8 cellular contexts compared by ENCODE assay signal in the genomic region with DNA sequence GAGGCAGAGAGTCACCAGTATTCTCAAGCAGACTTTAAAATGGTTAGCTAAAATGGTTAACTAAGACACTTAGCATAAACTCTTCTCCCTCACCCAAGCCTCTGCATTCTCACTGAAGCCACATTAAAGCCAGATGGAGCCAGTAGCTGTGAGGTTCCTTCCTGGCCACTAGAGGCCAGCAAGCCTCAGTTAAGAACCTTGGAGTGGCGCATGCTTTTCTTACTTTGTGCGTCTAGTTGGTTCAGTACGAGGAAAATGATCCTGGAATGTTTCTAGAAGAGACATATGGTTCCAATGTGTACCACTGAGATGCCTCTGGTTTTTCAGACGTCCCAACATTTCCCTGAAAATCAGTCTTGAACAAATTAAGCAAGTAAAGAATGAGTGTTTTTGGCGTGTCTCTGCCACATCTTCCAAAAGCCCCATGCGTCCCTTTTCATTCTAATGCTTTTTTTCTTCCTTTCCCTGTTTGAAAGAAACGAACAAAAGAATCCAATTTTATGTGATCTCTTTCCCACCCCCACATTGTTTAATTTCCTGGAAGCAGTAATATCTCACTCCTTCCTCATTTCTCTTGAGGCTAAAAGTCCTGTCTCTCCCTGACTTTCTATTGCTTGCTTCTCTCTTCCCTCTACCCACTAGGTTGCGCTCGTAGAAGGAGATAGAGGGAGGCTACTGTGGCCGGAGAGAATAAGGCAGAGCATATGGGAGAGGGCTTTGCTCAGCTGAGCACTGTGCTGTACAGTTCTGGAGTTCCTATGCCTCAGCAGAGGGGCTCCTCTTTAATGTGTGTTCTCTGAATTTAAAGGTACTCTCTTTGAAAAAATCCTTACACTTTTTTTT.
DNase-seq lines count a peak whose midpoint lies in the region; ATAC-seq and TF ChIP-seq lines count a peak whose summit lies in the region.

No MANE protein-coding gene starts in this region.

- TF ChIP-seq CTCF in CD14-positive monocyte (IDR thresholded peaks at IDR 0.05) (peak; percentile 71), parathyroid adenoma (IDR thresholded peaks at IDR 0.05) (peak; percentile 42)

- H3K27ac ChIP-seq in parathyroid adenoma, result no peak overlapping the region

- H3K36me3 Mint-ChIP-seq in CD14-positive monocyte, result no peaks in the 10 kb centered on the region
- no peaks in the 10 kb centered on the region for H3K36me3 Mint-ChIP-seq in activated T-helper 1 cell treated with anti-CD3 and anti-CD28 coated beads, Interleukin-12 subunit alpha, Interleukin-12 subunit beta, Interleukin-2, Interleukin-4 antibody, amounts not matched to agents 30 ng/mL and 10 ng/mL and 1 ng/mL, durations not matched to agents 14 hours and 24 hours and 36 hours (ENCODE audit: low read depth)

- peak overlapping the region in 2 of 7 donors; percentile 5 to 37 for H3K27ac Mint-ChIP-seq in CD14-positive monocyte
- H3K27ac Mint-ChIP-seq in activated T-helper 1 cell treated with anti-CD3 and anti-CD28 coated beads, Interleukin-12 subunit alpha, Interleukin-12 subunit beta, Interleukin-2, Interleukin-4 antibody, amounts not matched to agents 30 ng/mL and 10 ng/mL and 1 ng/mL, durations not matched to agents 14 hours and 24 hours and 36 hours, result peak overlapping the region; percentile 61

- peak overlapping the region; percentile 71 to 87 for H3K4me3 Mint-ChIP-seq in CD14-positive monocyte
- H3K4me3 Mint-ChIP-seq in activated T-helper 1 cell treated with anti-CD3 and anti-CD28 coated beads, Interleukin-12 subunit alpha, Interleukin-12 subunit beta, Interleukin-2, Interleukin-4 antibody, amounts not matched to agents 30 ng/mL and 10 ng/mL and 1 ng/mL, durations not matched to agents 14 hours and 24 hours and 36 hours, result peak overlapping the region; percentile 79

- H3K36me3 ChIP-seq in parathyroid adenoma (ENCODE audit: control insufficient read depth, insufficient read depth, low read length), result no peaks in the 10 kb centered on the region

- no peak overlapping the region for H3K9ac ChIP-seq in parathyroid adenoma

- no peaks in the 10 kb centered on the region for H3K9me3 Mint-ChIP-seq in CD14-positive monocyte
- no peaks in the 10 kb centered on the region for H3K9me3 Mint-ChIP-seq in activated T-helper 1 cell treated with anti-CD3 and anti-CD28 coated beads, Interleukin-12 subunit alpha, Interleukin-12 subunit beta, Interleukin-2, Interleukin-4 antibody, amounts not matched to agents 30 ng/mL and 10 ng/mL and 1 ng/mL, durations not matched to agents 14 hours and 24 hours and 36 hours

- intact Hi-C loops in CD14-positive monocyte (cut with micrococcal nuclease), result loop anchor here in 1 of 2 donors (10.0 kb wide), 1 partner anchor 337 kb away; no protein-coding TSS in a partner anchor
- intact Hi-C loops in activated T-helper 1 cell treated with anti-CD3 and anti-CD28 coated beads, Interleukin-12 subunit alpha, Interleukin-12 subunit beta, Interleukin-2, Interleukin-4 antibody, amounts not matched to agents 30 ng/mL and 10 ng/mL and 1 ng/mL, durations not matched to agents 14 hours and 24 hours and 36 hours (cut with micrococcal nuclease), result loop anchor here (1.0 to 10.0 kb wide), 4 partner anchors 163 to 686 kb away; no protein-coding TSS in a partner anchor

- no peaks in the 10 kb centered on the region for H3K9me3 ChIP-seq in parathyroid adenoma (ENCODE audit: control insufficient read depth, low read length)

- peak overlapping the region; percentile 72 for H2AFZ ChIP-seq in parathyroid adenoma

- H3K4me1 ChIP-seq in parathyroid adenoma, result no peaks in the 10 kb centered on the region

- ATAC-seq in GM18520 (IDR thresholded peaks at IDR 0.05; ENCODE audit: unreplicated experiment) (peak; percentile 89), HG02970 (IDR thresholded peaks at IDR 0.05; ENCODE audit: low FRiP score, unreplicated experiment) (peak; percentile 94)

- H3K27me3 ChIP-seq in parathyroid adenoma (ENCODE audit: control insufficient read depth, insufficient read depth, low read length), result no peaks in the 10 kb centered on the region

- peaks cover 12% of the 10 kb centered on the region for H3K4me1 Mint-ChIP-seq in CD14-positive monocyte
- H3K4me1 Mint-ChIP-seq in activated T-helper 1 cell treated with anti-CD3 and anti-CD28 coated beads, Interleukin-12 subunit alpha, Interleukin-12 subunit beta, Interleukin-2, Interleukin-4 antibody, amounts not matched to agents 30 ng/mL and 10 ng/mL and 1 ng/mL, durations not matched to agents 14 hours and 24 hours and 36 hours (ENCODE audit: low read depth), result peaks cover 18% of the 10 kb centered on the region

- H3K27me3 Mint-ChIP-seq in CD14-positive monocyte (ENCODE audit: low read depth in 3 of 3), result peaks cover 0 to 2% (median 2%) of the 10 kb centered on the region in 3 donors
- peaks cover 6% of the 10 kb centered on the region for H3K27me3 Mint-ChIP-seq in activated T-helper 1 cell treated with anti-CD3 and anti-CD28 coated beads, Interleukin-12 subunit alpha, Interleukin-12 subunit beta, Interleukin-2, Interleukin-4 antibody, amounts not matched to agents 30 ng/mL and 10 ng/mL and 1 ng/mL, durations not matched to agents 14 hours and 24 hours and 36 hours (ENCODE audit: insufficient read depth)

- peak overlapping the region; percentile 69 for H3K4me2 ChIP-seq in parathyroid adenoma (ENCODE audit: low read length)

- H3K79me2 ChIP-seq in parathyroid adenoma, result no peaks in the 10 kb centered on the region

- peak overlapping the region; percentile 31 for H3K4me3 ChIP-seq in parathyroid adenoma (ENCODE audit: low read depth, low read length)

- DNase-seq in CD14-positive monocyte (ENCODE audit: low spot score) (no peak), NCI-H226 (peak; percentile 13), globus pallidus (ENCODE audit: low spot score) (peak; percentile 0), NCI-H2196 treated with DMSO at 0.1 percent for 48 hours (lab: John Stamatoyannopoulos, UW; ENCODE audit: unreplicated experiment) (no peak)
- peak; percentile 7 for DNase-seq in activated T-helper 1 cell treated with anti-CD3 and anti-CD28 coated beads, Interleukin-12 subunit alpha, Interleukin-12 subunit beta, Interleukin-2, Interleukin-4 antibody, amounts not matched to agents 30 ng/mL and 10 ng/mL and 1 ng/mL, durations not matched to agents 14 hours and 24 hours and 36 hours (ENCODE audit: low spot score)

Comparison
In these comparisons a context has a peak if more than half of its experiments do, and no peak if none do; other contexts are left out.
1. DNase-seq: peak in NCI-H226 (single experiment), activated T-helper 1 cell treated with anti-CD3 and anti-CD28 coated beads, Interleukin-12 subunit alpha, Interleukin-12 subunit beta, Interleukin-2, Interleukin-4 antibody, amounts not matched to agents 30 ng/mL and 10 ng/mL and 1 ng/mL, durations not matched to agents 14 hours and 24 hours and 36 hours (single experiment) and globus pallidus (single experiment); none in CD14-positive monocyte (single experiment) and NCI-H2196 treated with DMSO at 0.1 percent for 48 hours (single experiment).